In genomic region chr20:58649288-58650180, GRCh38 we compare ENCODE assay signal across 8 cellular contexts. TPM values are rescaled to one million over a fixed set of nuclear protein-coding genes. Genes with fewer than 3 reads are reported as not detected.
DNase-seq lines count a peak whose midpoint lies in the region; ATAC-seq and TF ChIP-seq lines count a peak whose summit lies in the region.

No MANE protein-coding gene starts in this region.

- TF ChIP-seq CTCF in BJ (IDR thresholded peaks at IDR 0.05; ENCODE audit: insufficient read depth, low read depth, low read length) (no peak), Peyer's patch (IDR thresholded peaks at IDR 0.05) (no peak), breast epithelium (IDR thresholded peaks at IDR 0.05) (no peak), lower leg skin (IDR thresholded peaks at IDR 0.05) (no peak), suprapubic skin (IDR thresholded peaks at IDR 0.05) (no peak)

- no peaks in the 10 kb centered on the region for H3K27me3 ChIP-seq in BJ (ENCODE audit: control insufficient read depth, insufficient read depth, low read length)
- no peaks in the 10 kb centered on the region for H3K27me3 ChIP-seq in Peyer's patch
- no peaks in the 10 kb centered on the region for H3K27me3 ChIP-seq in breast epithelium
- no peaks in the 10 kb centered on the region for H3K27me3 ChIP-seq in suprapubic skin

- CTCF ChIA-PET in BJ (lab: Yijun Ruan, JAX): interaction anchor here (0.7 to 6.2 kb wide), 5 partner anchors 9 to 404 kb away, joined by 3 to 42 read pairs (median 3); no protein-coding TSS in a partner anchor

- H3K27ac ChIP-seq in Peyer's patch (peak overlapping the region; percentile 84 to 99 (median 94)), breast epithelium (peak overlapping the region; percentile 92 to 95), suprapubic skin (peak overlapping the region; percentile 91)

- H3K4me3 ChIP-seq in BJ (ENCODE audit: low read depth, low read length): peak overlapping the region; percentile 8; the same call in 1 of the 2 replicates
- H3K4me3 ChIP-seq in Peyer's patch: peak overlapping the region; percentile 62 to 91 (median 84)
- peak overlapping the region; percentile 81 to 98 (median 97) for H3K4me3 ChIP-seq in breast epithelium
- H3K4me3 ChIP-seq in lower leg skin (ENCODE audit: low read depth, poor library complexity, severe bottlenecking): peak overlapping the region; percentile 21
- H3K4me3 ChIP-seq in suprapubic skin: peak overlapping the region; percentile 65

- DNase-seq in BJ (ENCODE audit: low read depth): no peak
- peak; percentile 28 to 69 (median 59) for DNase-seq in Peyer's patch
- no peak for DNase-seq in breast epithelium (ENCODE audit: low spot score in 2 of 2)
- DNase-seq in lower leg skin (ENCODE audit: low spot score in 2 of 2): no peak
- peak in 1 of 2 donors; percentile 78 for DNase-seq in suprapubic skin (ENCODE audit: low spot score in 2 of 2)
- DNase-seq in HK-2 (ENCODE audit: unreplicated experiment): no peak

- H3K4me1 ChIP-seq in Peyer's patch: peaks cover 3 to 25% (median 5%) of the 10 kb centered on the region in 4 donors
- peaks cover 0 to 7% of the 10 kb centered on the region in 2 donors for H3K4me1 ChIP-seq in breast epithelium
- H3K4me1 ChIP-seq in suprapubic skin: peaks cover 41% of the 10 kb centered on the region

- POLR2A ChIA-PET in BJ (lab: Charles Lee): interaction anchor here (0.6 kb wide), 1 partner anchor 16 kb away, joined by 13 read pairs; no protein-coding TSS in a partner anchor

- WGBS in lower leg skin, 2 donors: 16 to 22% methylated on average over 37 to 61 of the region's 73 CpGs
- 19% methylated on average over 18 of the region's 73 CpGs for WGBS in suprapubic skin

- H3K36me3 ChIP-seq in BJ (ENCODE audit: control insufficient read depth, insufficient read depth, low read length) (no peaks in the 10 kb centered on the region), Peyer's patch (no peaks in the 10 kb centered on the region), breast epithelium (no peaks in the 10 kb centered on the region), suprapubic skin (no peaks in the 10 kb centered on the region)

- H3K9me3 ChIP-seq in Peyer's patch: no peaks in the 10 kb centered on the region
- no peaks in the 10 kb centered on the region for H3K9me3 ChIP-seq in breast epithelium
- no peaks in the 10 kb centered on the region for H3K9me3 ChIP-seq in suprapubic skin

- TF ChIP-seq EP300 in suprapubic skin (IDR thresholded peaks at IDR 0.05): no peak

- intact Hi-C loops in breast epithelium (cut with DNase I; ENCODE audit: low total_unique reads) (no loop called here), lower leg skin (cut with DNase I; ENCODE audit: low total_unique reads) (loop anchor here (10.0 kb wide), 1 partner anchor 415 kb away; no protein-coding TSS in a partner anchor)

- TF ChIP-seq POLR2A in Peyer's patch (IDR thresholded peaks at IDR 0.05): no peak
- TF ChIP-seq POLR2A in breast epithelium (IDR thresholded peaks at IDR 0.05): no peak
- no peak for TF ChIP-seq POLR2A in lower leg skin (IDR thresholded peaks at IDR 0.05)
- TF ChIP-seq POLR2A in suprapubic skin (IDR thresholded peaks at IDR 0.05): no peak

- ATAC-seq in HG03521 (IDR thresholded peaks at IDR 0.05; ENCODE audit: unreplicated experiment) (no peak), HG03378 (IDR thresholded peaks at IDR 0.05; ENCODE audit: unreplicated experiment) (no peak)

RNA-seq across cellular contexts. Expression of gene STX16, which starts 1.5 kb away (rescaled TPM):
- 39.7 and 45.5 TPM in 2 replicates for polyA plus RNA-seq in BJ (2011; rRNA removed)
- polyA minus RNA-seq in BJ (2011; rRNA and poly(A)+ RNA removed): 12.3 and 19.6 TPM in 2 replicates
- total RNA-seq in Peyer's patch: 100 to 1,000 TPM in 1 of 4 donors, 10 to 100 TPM in 3; 58.0 to 262 (median 84.0) TPM
- total RNA-seq in breast epithelium: 10 to 100 TPM; 54.4 to 76.5 (median 74.4) TPM
- 10 to 100 TPM; 36.0 to 52.1 (median 44.2) TPM for total RNA-seq in lower leg skin
- 100 to 1,000 TPM in 1 of 4 donors, 10 to 100 TPM in 3; 35.6 to 138 (median 50.9) TPM for total RNA-seq in suprapubic skin

RNA-seq across cellular contexts. Expression of gene NPEPL1, which starts 43.1 kb away (rescaled TPM):
- polyA plus RNA-seq in BJ (2011; rRNA removed): 5.7 and 8.2 TPM in 2 replicates
- 4.2 and 7.3 TPM in 2 replicates for polyA minus RNA-seq in BJ (2011; rRNA and poly(A)+ RNA removed)
- total RNA-seq in Peyer's patch: 10 to 100 TPM; 36.3 to 80.4 (median 63.0) TPM
- 10 to 100 TPM; 26.8 to 35.7 (median 30.8) TPM for total RNA-seq in breast epithelium
- total RNA-seq in lower leg skin: 10 to 100 TPM; 21.7 to 37.9 (median 29.7) TPM
- 10 to 100 TPM; 21.0 to 69.2 (median 42.0) TPM for total RNA-seq in suprapubic skin

Comparison
In these comparisons a context has a peak if more than half of its experiments do, and no peak if none do; other contexts are left out.
1. DNase-seq: peak in Peyer's patch (3 of 3); none in BJ (single experiment), breast epithelium (0 of 2), lower leg skin (0 of 2) and HK-2 (single experiment).
2. H3K4me3 ChIP-seq: peak in every context shown above with its lines; median percentile 97 in breast epithelium; 84 in Peyer's patch; 65 in suprapubic skin; 21 in lower leg skin; 8 in BJ.
3. Peak in every context shown above with its lines, with median percentiles within 50 percentile points of each other: H3K27ac ChIP-seq.